ENCODE assay signal across 27 cellular contexts in genomic region chr4:7259039-7259438, GRCh38.
"Had no signal": no experiment of that assay in that cellular context is flagged by ENCODE, and none has a peak within 500 bp of the region (broad histone marks: within the 10 kb centered on the region; RNA-seq: fewer than 3 reads in every experiment).

No MANE protein-coding gene starts in this region.

- FAIRE-seq: urothelium cell line had no signal

- H3K27me3 ChIP-seq: suprapubic skin, testis, thyroid gland, tibial nerve, transverse colon, upper lobe of left lung, upper lobe of right lung, uterus, vagina had no signal

- H3K27ac ChIP-seq: stomach, suprapubic skin, testis, thoracic aorta, thyroid gland, tibial artery, tibial nerve, transverse colon, upper lobe of left lung, upper lobe of right lung, uterus, vagina had no signal

- H3K4me1 ChIP-seq: upper lobe of left lung, upper lobe of right lung, uterus had no signal

- H3K36me3 ChIP-seq: stomach, suprapubic skin, thoracic aorta, thyroid gland, tibial artery, transverse colon, upper lobe of left lung, upper lobe of right lung, uterus, vagina had no signal

- H3K9me3 ChIP-seq: stomach, suprapubic skin, testis, thoracic aorta, thyroid gland, tibial artery, tibial nerve, transverse colon, upper lobe of left lung, upper lobe of right lung, uterus, vagina had no signal

- DNase-seq: stimulated activated CD4-positive, alpha-beta T cell treated with anti-CD3 and anti-CD28 coated beads, Interleukin-2, amount 100 ng/mL, for 48 hours; stimulated activated CD4-positive, alpha-beta T cell treated with anti-CD3 and anti-CD28 coated beads, Interleukin-4, amount 100 ng/mL, for 1 hour; stimulated activated CD4-positive, alpha-beta T cell treated with anti-CD3 and anti-CD28 coated beads, Interleukin-4, amount 100 ng/mL, for 24 hours; stimulated activated CD4-positive, alpha-beta T cell treated with anti-CD3 and anti-CD28 coated beads, Interleukin-4, amount 100 ng/mL, for 4 hours; stimulated activated CD8-positive, alpha-beta memory T cell treated with anti-CD3 and anti-CD28 coated beads, Interleukin-4, amount 100 ng/mL, for 48 hours; stimulated activated naive B cell treated with anti-CD40 and anti-IgM and Interleukin-4, amounts not matched to agents 10 μg/mL and 1 μg/mL and 100 μg/mL, for 72 hours; stimulated activated naive CD4-positive, alpha-beta T cell; stimulated activated naive CD4-positive, alpha-beta T cell treated with Interleukin-2 at 50 U/mL for 16 hours; stimulated activated naive CD8-positive, alpha-beta T cell treated with anti-CD3 and anti-CD28 coated beads, Interleukin-15, amount 100 ng/mL, for 72 hours; stimulated activated naive CD8-positive, alpha-beta T cell treated with anti-CD3 and anti-CD28 coated beads, Interleukin-15, Interleukin-2, amounts not matched to agents 100 U/mL and 50 U/mL, for 24 hours; stomach; substantia nigra; testis; thyroid gland; tibial artery; transverse colon; trophoblast cell; upper lobe of left lung; upper lobe of right lung; uterus had no signal

- H3K4me3 ChIP-seq: stomach, suprapubic skin, testis, thoracic aorta, thyroid gland, tibial artery, tibial nerve, transverse colon, upper lobe of left lung, upper lobe of right lung, uterus, vagina had no signal

- ATAC-seq: stimulated activated effector memory CD8-positive, alpha-beta T cell treated with anti-CD3 and anti-CD28 coated beads, Interleukin-12 subunit alpha, Interleukin-12 subunit beta, amount 100 ng/mL, for 72 hours; stimulated activated memory B cell treated with anti-CD40 and anti-IgM and Interleukin-4, amounts not matched to agents 10 μg/mL and 1 μg/mL and 100 μg/mL, for 72 hours; stimulated activated naive B cell treated with anti-CD40 and anti-IgM and Interleukin-4, amounts not matched to agents 10 μg/mL and 1 μg/mL and 100 μg/mL, for 72 hours; stimulated activated naive CD8-positive, alpha-beta T cell treated with anti-CD3 and anti-CD28 coated beads, Interleukin-15, amount 100 ng/mL, for 72 hours; stimulated activated naive CD8-positive, alpha-beta T cell treated with anti-CD3 and anti-CD28 coated beads, Interleukin-15, Interleukin-2, amounts not matched to agents 100 U/mL and 50 U/mL, for 24 hours; upper lobe of right lung had no signal
